ENCODE assay signal across 9 cellular contexts in the genomic region with DNA sequence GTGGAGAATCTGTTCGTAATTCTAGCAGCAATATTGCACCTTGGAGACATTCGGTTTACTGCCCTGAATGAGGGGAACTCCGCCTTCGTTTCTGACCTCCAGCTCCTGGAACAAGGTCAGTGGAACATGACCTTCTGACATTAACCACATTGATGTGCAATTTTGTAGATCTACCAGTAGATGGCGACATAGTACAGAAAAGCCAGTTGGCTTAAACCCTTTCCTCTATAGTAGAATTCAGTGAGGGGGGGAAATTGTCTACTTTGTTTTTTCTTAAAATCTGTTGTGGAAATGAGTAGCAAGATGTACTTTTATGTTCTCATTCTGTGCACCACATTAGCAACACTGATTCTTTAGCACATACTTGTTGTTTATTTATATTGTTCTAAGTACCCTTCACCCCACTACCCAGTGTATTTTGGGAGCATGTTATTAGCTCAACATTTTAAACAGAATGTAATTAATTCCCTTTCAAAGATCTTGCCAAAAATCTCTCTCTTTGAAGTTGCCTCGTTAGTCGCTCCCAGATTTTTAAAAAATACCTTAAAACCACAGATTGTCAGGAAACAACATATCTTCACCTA.
DNase-seq lines count a peak whose midpoint lies in the region; ATAC-seq, FAIRE-seq and TF ChIP-seq lines count a peak whose summit lies in the region.
"Had no signal": no experiment of that assay in that cellular context is flagged by ENCODE, and none has a peak within 500 bp of the region (broad histone marks: within the 10 kb centered on the region; RNA-seq: fewer than 3 reads in every experiment).

No MANE protein-coding gene starts in this region.

- 16 to 21% (median 18%) methylated on average over 7 of the region's 7 CpGs for WGBS in spleen, 5 donors

- H3K36me3 ChIP-seq in astrocyte (ENCODE audit: insufficient read depth, low read length) (no peaks in the 10 kb centered on the region), spleen (no peaks in the 10 kb centered on the region)

- H2AFZ ChIP-seq in astrocyte (ENCODE audit: low read depth, low read length): no peak overlapping the region

- no peaks in the 10 kb centered on the region for H3K9me3 ChIP-seq in astrocyte (ENCODE audit: insufficient read depth, low read depth, low read length)
- H3K9me3 ChIP-seq in spleen: no peaks in the 10 kb centered on the region

- peak; percentile 61 for DNase-seq in EH (ENCODE audit: low read depth)
- DNase-seq in NCI-H226: peak; percentile 43
- DNase-seq in astrocyte (ENCODE audit: low read depth): peak; percentile 18
- peak; percentile 35 for DNase-seq in iPS DF 19.7 (ENCODE audit: low read depth, low spot score)
- DNase-seq in spleen: no peak
- DNase-seq in cortex of kidney (lab: John Stamatoyannopoulos, UW): no peak

- H3K27ac Mint-ChIP-seq in astrocyte (ENCODE audit: unreplicated experiment): no peak overlapping the region
- H3K27ac Mint-ChIP-seq: activated naive CD4-positive, alpha-beta T cell treated with anti-CD3 and anti-CD28 coated beads, Interleukin-2, amount 50 U/mL, for 24 hours had no signal

- H3K27me3 ChIP-seq in astrocyte (ENCODE audit: insufficient read depth, low read length) (no peaks in the 10 kb centered on the region), spleen (replicated peaks in 1 of 7) (no peaks in the 10 kb centered on the region)

- ATAC-seq in GM19397 (IDR thresholded peaks at IDR 0.05; ENCODE audit: unreplicated experiment) (peak; percentile 74), HG03196 (IDR thresholded peaks at IDR 0.05; ENCODE audit: unreplicated experiment) (peak; percentile 95)

- H3K27me3 Mint-ChIP-seq in astrocyte (ENCODE audit: low read depth, unreplicated experiment): no peaks in the 10 kb centered on the region

- H3K4me2 ChIP-seq in astrocyte (ENCODE audit: low read length): no peak overlapping the region

- no peak overlapping the region for H3K9ac ChIP-seq in astrocyte (ENCODE audit: low read length)

- H3K27ac ChIP-seq in astrocyte (ENCODE audit: low read depth, low read length): no peak overlapping the region
- H3K27ac ChIP-seq in spleen: no peak overlapping the region

- peaks cover 31% of the 10 kb centered on the region for H3K4me1 Mint-ChIP-seq in astrocyte (ENCODE audit: low read depth, unreplicated experiment)
- H3K4me1 Mint-ChIP-seq: activated naive CD4-positive, alpha-beta T cell treated with anti-CD3 and anti-CD28 coated beads, Interleukin-2, amount 50 U/mL, for 24 hours had no signal

- peak; percentile 86 for FAIRE-seq in astrocyte (lab: Jason Lieb, UNC)

- no peak overlapping the region for H3K4me3 ChIP-seq in astrocyte (ENCODE audit: insufficient read depth, low read depth, low read length)
- H3K4me3 ChIP-seq in spleen: no peak overlapping the region

- TF ChIP-seq CTCF in astrocyte (IDR thresholded peaks at IDR 0.05; ENCODE audit: insufficient read depth, low read depth, low read length): peak; percentile 92
- TF ChIP-seq CTCF in spleen (IDR thresholded peaks at IDR 0.05 in 8 of 11, conservative IDR thresholded peaks at IDR 0.05 in 3 of 11): peak; percentile 55 to 91 (median 81)

- H3K9me3 Mint-ChIP-seq in astrocyte (ENCODE audit: unreplicated experiment): no peaks in the 10 kb centered on the region
- H3K9me3 Mint-ChIP-seq: activated naive CD4-positive, alpha-beta T cell treated with anti-CD3 and anti-CD28 coated beads, Interleukin-2, amount 50 U/mL, for 24 hours had no signal

- H3K4me3 Mint-ChIP-seq in astrocyte (ENCODE audit: unreplicated experiment): no peak overlapping the region
- H3K4me3 Mint-ChIP-seq: activated naive CD4-positive, alpha-beta T cell treated with anti-CD3 and anti-CD28 coated beads, Interleukin-2, amount 50 U/mL, for 24 hours had no signal

- H3K36me3 Mint-ChIP-seq in astrocyte (ENCODE audit: low read depth, unreplicated experiment): no peaks in the 10 kb centered on the region
- H3K36me3 Mint-ChIP-seq: activated naive CD4-positive, alpha-beta T cell treated with anti-CD3 and anti-CD28 coated beads, Interleukin-2, amount 50 U/mL, for 24 hours had no signal

- no peaks in the 10 kb centered on the region for H3K79me2 ChIP-seq in astrocyte (ENCODE audit: insufficient read depth, low read length)

- intact Hi-C loops in spleen (cut with DNase I; ENCODE audit: low total_unique reads): loop anchor here (5.0 kb wide), 2 partner anchors 826 to 1451 kb away; a partner anchor contains a TSS

- H4K20me1 ChIP-seq in astrocyte (ENCODE audit: insufficient read depth, low read length): no peaks in the 10 kb centered on the region

- TF ChIP-seq POLR2A in spleen (IDR thresholded peaks at IDR 0.05): no peak

- H3K4me1 ChIP-seq in astrocyte (ENCODE audit: insufficient read depth, low read length) (peaks cover 15% of the 10 kb centered on the region), spleen (peaks cover 0 to 6% (median 0%) of the 10 kb centered on the region in 6 donors)

Comparison
In these comparisons a context has a peak if more than half of its experiments do, and no peak if none do; other contexts are left out.
1. DNase-seq: peak in EH (single experiment), NCI-H226 (single experiment), astrocyte (single experiment) and iPS DF 19.7 (single experiment); none in spleen (single experiment) and cortex of kidney (single experiment).